8 cellular contexts compared by ENCODE assay signal in genomic region chrX:21374163-21374993, GRCh38. TPM values are rescaled to one million over a fixed set of nuclear protein-coding genes. Genes with fewer than 3 reads are reported as not detected.
DNase-seq lines count a peak whose midpoint lies in the region; ATAC-seq and TF ChIP-seq lines count a peak whose summit lies in the region.

Gene CNKSR2, plus strand, starts transcription at chrX:21374418. Its CDS starts 480 bp downstream, at chrX:21374898.

- under 1% methylated on average over 93 of the region's 94 CpGs for WGBS in thymus

- H3K27me3 ChIP-seq in thymus (ENCODE audit: control insufficient read depth, insufficient read depth), result no peaks in the 10 kb centered on the region

- peak; percentile 63 for ATAC-seq in GM19035 (IDR thresholded peaks at IDR 0.05; ENCODE audit: unreplicated experiment)
- peak; percentile 63 for ATAC-seq in HG03378 (IDR thresholded peaks at IDR 0.05; ENCODE audit: unreplicated experiment)

- H3K4me3 ChIP-seq in AG10803 (ENCODE audit: low read length) (peak within 1 kb of the TSS; percentile 52), fibroblast of mammary gland (ENCODE audit: control insufficient read depth, low read depth, low read length) (peak within 1 kb of the TSS; percentile 34), thymus (ENCODE audit: low read length) (peak within 1 kb of the TSS; percentile 58)

- no peaks in the 10 kb centered on the region for H3K4me1 ChIP-seq in thymus (ENCODE audit: control insufficient read depth, insufficient read depth, low read length)

- no peaks in the 10 kb centered on the region for H3K36me3 ChIP-seq in thymus (ENCODE audit: control insufficient read depth, insufficient read depth)

- TF ChIP-seq CTCF in AG10803 (conservative IDR thresholded peaks at IDR 0.05; ENCODE audit: low read length) (no peak), fibroblast of mammary gland (conservative IDR thresholded peaks at IDR 0.05; ENCODE audit: control insufficient read depth, insufficient read depth, low read depth, low read length) (no peak)

- peak within 1 kb of the TSS; percentile 36 for H3K27ac ChIP-seq in thymus (ENCODE audit: low read depth)

- no peaks in the 10 kb centered on the region for H3K9me3 ChIP-seq in thymus (ENCODE audit: control insufficient read depth)

- DNase-seq in AG10803 (ENCODE audit: low read depth), result no peak
- DNase-seq in NCI-H748 treated with DMSO at 0.1 percent for 48 hours (lab: John Stamatoyannopoulos, UW), result peak; percentile 50
- DNase-seq in activated T-cell treated with anti-CD3 and anti-CD28 coated beads, Interleukin-2, amount 50 U/mL, for 1 hour, result peak; percentile 76
- peak; percentile 6 for DNase-seq in fibroblast of mammary gland (ENCODE audit: low read depth)
- peak; percentile 52 for DNase-seq in occipital lobe (lab: John Stamatoyannopoulos, UW)

RNA-seq across cellular contexts. Expression of gene CNKSR2, which starts in this region (rescaled TPM):
- 200 TPM for total RNA-seq in occipital lobe
- 2.1 TPM for polyA plus RNA-seq in thymus
